In genomic region chr7:44867073-44867990, GRCh38 we compare ENCODE assay signal across 9 cellular contexts. TPM values are rescaled to one million over a fixed set of nuclear protein-coding genes. Genes with fewer than 3 reads are reported as not detected.
DNase-seq lines count a peak whose midpoint lies in the region; ATAC-seq and TF ChIP-seq lines count a peak whose summit lies in the region.
"Had no signal": no experiment of that assay in that cellular context is flagged by ENCODE, and none has a peak within 500 bp of the region (broad histone marks: within the 10 kb centered on the region; RNA-seq: fewer than 3 reads in every experiment).

No MANE protein-coding gene starts in this region.

- peak overlapping the region; percentile 10 for H3K27ac ChIP-seq in fibroblast of lung (ENCODE audit: insufficient read depth, low read length)

- H3K9ac ChIP-seq in fibroblast of lung (ENCODE audit: insufficient read depth, low read length), result no peak overlapping the region

- no peak overlapping the region for H3K4me3 Mint-ChIP-seq in activated CD4-positive, alpha-beta T cell treated with anti-CD3 and anti-CD28 coated beads, Interleukin-2, amount 10 ng/mL, durations not matched to agents 7 days and 5 days
- H3K4me3 Mint-ChIP-seq: CD8-positive, alpha-beta T cell had no signal

- peaks cover 6% of the 10 kb centered on the region for H3K9me3 Mint-ChIP-seq in activated CD4-positive, alpha-beta T cell treated with anti-CD3 and anti-CD28 coated beads, Interleukin-2, amount 10 ng/mL, durations not matched to agents 7 days and 5 days
- H3K9me3 Mint-ChIP-seq: CD8-positive, alpha-beta T cell had no signal

- no peak for ATAC-seq in HG02571 (IDR thresholded peaks at IDR 0.05; ENCODE audit: unreplicated experiment)
- ATAC-seq: CD8-positive, alpha-beta T cell had no signal

- H3K27ac Mint-ChIP-seq in activated CD4-positive, alpha-beta T cell treated with anti-CD3 and anti-CD28 coated beads, Interleukin-2, amount 10 ng/mL, durations not matched to agents 7 days and 5 days, result no peak overlapping the region
- H3K27ac Mint-ChIP-seq: CD8-positive, alpha-beta T cell had no signal

- H3K4me1 ChIP-seq in fibroblast of lung (ENCODE audit: control insufficient read depth, extremely low read depth, insufficient read depth, low read length), result peaks cover 7% of the 10 kb centered on the region

- no peaks in the 10 kb centered on the region for H4K20me1 ChIP-seq in fibroblast of lung (ENCODE audit: control insufficient read depth, extremely low read depth, insufficient read depth, low read length)

- peaks cover 6% of the 10 kb centered on the region for H3K4me1 Mint-ChIP-seq in activated CD4-positive, alpha-beta T cell treated with anti-CD3 and anti-CD28 coated beads, Interleukin-2, amount 10 ng/mL, durations not matched to agents 7 days and 5 days

- TF ChIP-seq CTCF in fibroblast of lung (conservative IDR thresholded peaks at IDR 0.05 in 1 of 2, IDR thresholded peaks at IDR 0.05 in 1 of 2; ENCODE audit: low read depth in 1 of 2, low read length in 2 of 2) (no peak), GM13976 (IDR thresholded peaks at IDR 0.05; ENCODE audit: borderline replicate concordance, control extremely low read depth, extremely low read depth, insufficient read depth, missing control alignments) (no peak)

- peak overlapping the region; percentile 37 for H3K4me2 ChIP-seq in fibroblast of lung (ENCODE audit: extremely low read depth, insufficient read depth, low read length)

- H3K79me2 ChIP-seq in fibroblast of lung (ENCODE audit: control insufficient read depth, insufficient read depth, low read length), result no peaks in the 10 kb centered on the region

- in situ Hi-C loops in GM13976 (cut with MboI; ENCODE audit: low sequenced_read_pairs, unreplicated experiment), result loop anchor here (10.0 kb wide), 1 partner anchor 57 kb away; no protein-coding TSS in a partner anchor

- no peaks in the 10 kb centered on the region for H3K27me3 ChIP-seq in fibroblast of lung (ENCODE audit: control insufficient read depth, insufficient read depth, low read length)

- no peaks in the 10 kb centered on the region for H3K36me3 Mint-ChIP-seq in activated CD4-positive, alpha-beta T cell treated with anti-CD3 and anti-CD28 coated beads, Interleukin-2, amount 10 ng/mL, durations not matched to agents 7 days and 5 days (ENCODE audit: low read depth)
- H3K36me3 Mint-ChIP-seq: CD8-positive, alpha-beta T cell had no signal

- peak; percentile 38 for DNase-seq in activated CD4-positive, alpha-beta T cell treated with anti-CD3 and anti-CD28 coated beads for 48 hours
- DNase-seq in activated CD4-positive, alpha-beta T cell treated with anti-CD3 and anti-CD28 coated beads, Interleukin-2, amount 10 ng/mL, durations not matched to agents 7 days and 5 days, result no peak
- peak; percentile 88 for DNase-seq in RPMI7951 (ENCODE audit: low read depth)
- DNase-seq in fibroblast of lung (ENCODE audit: low read depth in 2 of 2), result peak; percentile 87 to 91
- DNase-seq in skeletal muscle cell (ENCODE audit: low read depth), result peak; percentile 68
- no peak for DNase-seq in NCI-H1930 (lab: John Stamatoyannopoulos, UW)
- DNase-seq in GM13976 (ENCODE audit: low spot score), result no peak
- DNase-seq: CD8-positive, alpha-beta T cell had no signal

- H3K9me3 ChIP-seq in fibroblast of lung (ENCODE audit: control insufficient read depth, insufficient read depth, low read depth, low read length), result no peaks in the 10 kb centered on the region

- H3K27me3 Mint-ChIP-seq in activated CD4-positive, alpha-beta T cell treated with anti-CD3 and anti-CD28 coated beads, Interleukin-2, amount 10 ng/mL, durations not matched to agents 7 days and 5 days, result peaks cover 3% of the 10 kb centered on the region

- POLR2A ChIA-PET in activated CD4-positive, alpha-beta T cell treated with anti-CD3 and anti-CD28 coated beads, Interleukin-2, amount 10 ng/mL, durations not matched to agents 7 days and 5 days (lab: Charles Lee), result no interaction called here

- CTCF ChIA-PET in activated CD4-positive, alpha-beta T cell treated with anti-CD3 and anti-CD28 coated beads, Interleukin-2, amount 10 ng/mL, durations not matched to agents 7 days and 5 days (lab: Charles Lee), result interaction anchor here (0.7 to 2.2 kb wide), 10 partner anchors 9 to 288 kb away, joined by 3 to 8 read pairs (median 4); partner anchors contain the start of gene H2AZ2

- H3K4me3 ChIP-seq in fibroblast of lung (replicated peaks in 1 of 4; ENCODE audit: control extremely low read depth in 1 of 4, insufficient read depth in 1 of 4, low read depth in 3 of 4, low read length in 4 of 4) (no peak overlapping the region), skeletal muscle cell (ENCODE audit: low read depth, low read length) (no peak overlapping the region)

- H2AFZ ChIP-seq in fibroblast of lung (ENCODE audit: low read length), result no peak overlapping the region

- no peaks in the 10 kb centered on the region for H3K36me3 ChIP-seq in fibroblast of lung (ENCODE audit: control insufficient read depth, insufficient read depth, low read length)

RNA-seq across cellular contexts. Expression of gene PURB, which starts 18.0 kb away (rescaled TPM):
- 10 to 100 TPM; 22.9 to 24.1 TPM for total RNA-seq in activated CD4-positive, alpha-beta T cell treated with anti-CD3 and anti-CD28 coated beads, Interleukin-2, amount 10 ng/mL, durations not matched to agents 7 days and 5 days
- 28.2 and 30.7 TPM in 2 replicates for total RNA-seq in RPMI7951 (2014; rRNA removed; shearing (Covaris generic))
- 15.2 TPM in 2 replicates for total RNA-seq in fibroblast of lung
- polyA plus RNA-seq in fibroblast of lung, result 11.0 and 11.1 TPM in 2 replicates
- polyA plus RNA-seq in fibroblast of lung (2012), result 15.0 and 16.8 TPM in 2 replicates
- polyA minus RNA-seq in fibroblast of lung (ENCODE audit: low replicate concordance), result 4.1 and 4.7 TPM in 2 replicates

RNA-seq across cellular contexts. Expression of gene H2AZ2, which starts 19.4 kb away (rescaled TPM):
- 100 to 1,000 TPM; 327 to 404 TPM for total RNA-seq in activated CD4-positive, alpha-beta T cell treated with anti-CD3 and anti-CD28 coated beads, Interleukin-2, amount 10 ng/mL, durations not matched to agents 7 days and 5 days
- 822 and 1,026 TPM in 2 replicates for total RNA-seq in RPMI7951 (2014; rRNA removed; shearing (Covaris generic))
- total RNA-seq in fibroblast of lung, result 121 and 230 TPM in 2 replicates
- 170 and 232 TPM in 2 replicates for polyA plus RNA-seq in fibroblast of lung
- 155 and 226 TPM in 2 replicates for polyA plus RNA-seq in fibroblast of lung (2012)
- 62.1 and 78.1 TPM in 2 replicates for polyA minus RNA-seq in fibroblast of lung (ENCODE audit: low replicate concordance)

Comparison
In these comparisons a context has a peak if more than half of its experiments do, and no peak if none do; other contexts are left out.
1. DNase-seq: peak in activated CD4-positive, alpha-beta T cell treated with anti-CD3 and anti-CD28 coated beads for 48 hours (single experiment), RPMI7951 (single experiment), fibroblast of lung (2 of 2) and skeletal muscle cell (single experiment); none in activated CD4-positive, alpha-beta T cell treated with anti-CD3 and anti-CD28 coated beads, Interleukin-2, amount 10 ng/mL, durations not matched to agents 7 days and 5 days (single experiment), NCI-H1930 (0 of 2) and GM13976 (single experiment).